ENCODE assay signal across 16 cellular contexts in the genomic region with DNA sequence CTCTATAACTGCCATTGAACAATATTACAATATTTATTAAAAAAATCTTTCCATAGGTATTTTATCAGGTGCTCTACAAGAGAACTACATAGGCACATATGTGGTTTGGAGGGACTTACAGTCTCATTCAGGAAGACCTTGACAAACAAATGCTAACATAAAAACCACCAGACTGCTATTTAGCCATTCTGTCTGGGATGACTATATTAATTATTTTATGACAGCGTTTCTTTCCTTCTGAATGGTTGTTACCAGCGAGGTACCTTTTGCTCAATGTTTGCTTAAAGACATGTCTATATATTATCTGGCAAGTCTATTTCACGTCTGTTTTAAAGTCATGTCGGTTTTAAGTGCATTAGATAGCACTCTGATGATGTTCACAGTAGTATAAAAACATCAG.
"Had no signal": no experiment of that assay in that cellular context is flagged by ENCODE, and none has a peak within 500 bp of the region (broad histone marks: within the 10 kb centered on the region; RNA-seq: fewer than 3 reads in every experiment).

No MANE protein-coding gene starts in this region.

- DNase-seq: activated CD4-positive, alpha-beta T cell treated with anti-CD3 and anti-CD28 coated beads, Interleukin-2, amount 50 U/mL, for 1 hour; activated naive CD4-positive, alpha-beta T cell treated with anti-CD3 and anti-CD28 coated beads, Interleukin-2, amount 10 ng/mL, durations not matched to agents 7 days and 5 days; adrenal gland; effector CD8-positive, alpha-beta T cell; heart left ventricle; left ventricle myocardium inferior; mammary epithelial cell; midbrain; stimulated activated CD4-positive, alpha-beta T cell treated with anti-CD3 and anti-CD28 coated beads, Interleukin-2, amount 100 ng/mL, for 48 hours; stimulated activated naive CD8-positive, alpha-beta T cell treated with anti-CD3 and anti-CD28 coated beads, Interleukin-15, amount 100 ng/mL, for 72 hours; transverse colon; uterus had no signal

- H3K9me3 ChIP-seq: adrenal gland, esophagus muscularis mucosa, gastroesophageal sphincter, heart left ventricle, left ventricle myocardium inferior, suprapubic skin, transverse colon, uterus had no signal

- H3K27ac Mint-ChIP-seq: activated naive CD4-positive, alpha-beta T cell treated with anti-CD3 and anti-CD28 coated beads, Interleukin-2, amount 10 ng/mL, durations not matched to agents 7 days and 5 days; stimulated activated naive CD8-positive, alpha-beta T cell treated with anti-CD3 and anti-CD28 coated beads, Interleukin-15, amount 100 ng/mL, for 72 hours had no signal

- H3K27ac ChIP-seq: adrenal gland, esophagus muscularis mucosa, gastroesophageal sphincter, left ventricle myocardium inferior, suprapubic skin, transverse colon, uterus had no signal

- H3K36me3 ChIP-seq: adrenal gland, esophagus muscularis mucosa, gastroesophageal sphincter, heart left ventricle, left ventricle myocardium inferior, suprapubic skin, transverse colon, uterus had no signal

- H3K4me3 Mint-ChIP-seq: activated naive CD4-positive, alpha-beta T cell treated with anti-CD3 and anti-CD28 coated beads, Interleukin-2, amount 10 ng/mL, durations not matched to agents 7 days and 5 days; neural crest cell; stimulated activated naive CD8-positive, alpha-beta T cell treated with anti-CD3 and anti-CD28 coated beads, Interleukin-15, amount 100 ng/mL, for 72 hours had no signal

- H3K9me3 Mint-ChIP-seq: activated naive CD4-positive, alpha-beta T cell treated with anti-CD3 and anti-CD28 coated beads, Interleukin-2, amount 10 ng/mL, durations not matched to agents 7 days and 5 days; neural crest cell; stimulated activated naive CD8-positive, alpha-beta T cell treated with anti-CD3 and anti-CD28 coated beads, Interleukin-15, amount 100 ng/mL, for 72 hours had no signal

- H3K27me3 ChIP-seq: adrenal gland, gastroesophageal sphincter, suprapubic skin, transverse colon, uterus had no signal

- H3K4me1 ChIP-seq: esophagus muscularis mucosa, gastroesophageal sphincter, left ventricle myocardium inferior, suprapubic skin, uterus had no signal

- H3K27me3 Mint-ChIP-seq: stimulated activated naive CD8-positive, alpha-beta T cell treated with anti-CD3 and anti-CD28 coated beads, Interleukin-15, amount 100 ng/mL, for 72 hours had no signal

- H3K4me3 ChIP-seq: adrenal gland, esophagus muscularis mucosa, gastroesophageal sphincter, heart left ventricle, left ventricle myocardium inferior, suprapubic skin, transverse colon, uterus had no signal

- ATAC-seq: gastroesophageal sphincter; heart left ventricle; stimulated activated naive CD8-positive, alpha-beta T cell treated with anti-CD3 and anti-CD28 coated beads, Interleukin-15, amount 100 ng/mL, for 72 hours had no signal
